18 cellular contexts compared by ENCODE assay signal in the genomic region with DNA sequence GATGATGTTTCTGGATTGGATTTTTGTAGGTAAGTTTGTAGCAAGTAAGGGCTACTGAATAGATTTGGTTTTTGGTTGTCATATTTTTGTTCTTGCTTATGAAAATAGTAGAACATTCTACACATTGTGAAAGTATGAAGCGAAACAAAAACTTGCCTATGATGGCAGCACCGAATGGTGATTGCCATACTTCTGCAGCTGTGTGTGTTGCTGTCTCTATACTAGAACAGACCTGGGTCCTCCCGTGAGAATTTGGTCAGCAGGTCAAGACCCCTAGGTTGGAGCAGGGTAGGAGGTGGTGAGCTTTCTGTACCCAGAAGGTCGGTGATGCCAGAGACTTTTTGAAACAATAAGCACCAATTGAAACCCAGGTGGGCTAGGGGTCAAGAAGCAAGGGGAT.
A peak's percentile ranks its signal among the peaks of the same experiment; 100 is the strongest.
DNase-seq lines count a peak whose midpoint lies in the region; ATAC-seq, FAIRE-seq and TF ChIP-seq lines count a peak whose summit lies in the region.
"Had no signal": no experiment of that assay in that cellular context is flagged by ENCODE, and none has a peak within 500 bp of the region (broad histone marks: within the 10 kb centered on the region; RNA-seq: fewer than 3 reads in every experiment).

No MANE protein-coding gene starts in this region.

- H3K27ac ChIP-seq in OCI-LY7 (ENCODE audit: low read depth, low read length, poor library complexity, severe bottlenecking), result no peak overlapping the region
- H3K27ac ChIP-seq: C4-2B, prostate gland had no signal

- H3K27me3 Mint-ChIP-seq in activated B cell treated with CpG ODN at 0.5 μM for 24 hours, result no peaks in the 10 kb centered on the region
- peaks cover 2% of the 10 kb centered on the region for H3K27me3 Mint-ChIP-seq in activated CD4-positive, alpha-beta T cell treated with anti-CD3 and anti-CD28 coated beads, Interleukin-2, amount 10 ng/mL, durations not matched to agents 7 days and 5 days
- H3K27me3 Mint-ChIP-seq: stimulated activated naive CD8-positive, alpha-beta T cell treated with anti-CD3 and anti-CD28 coated beads, Interleukin-15, Interleukin-2, amounts not matched to agents 100 ng/mL and 50 ng/mL, for 24 hours had no signal

- no peak for DNase-seq in activated B cell treated with CpG ODN at 0.5 μM for 24 hours
- DNase-seq in activated CD4-positive, alpha-beta T cell treated with anti-CD3 and anti-CD28 coated beads, Interleukin-2, amount 10 ng/mL, durations not matched to agents 7 days and 5 days, result no peak
- no peak for DNase-seq in OCI-LY7 (ENCODE audit: low spot score)
- DNase-seq in GM12892 (ENCODE audit: insufficient read length), result no peak
- DNase-seq: activated CD4-positive, alpha-beta T cell treated with anti-CD3 and anti-CD28 coated beads for 48 hours; activated naive CD4-positive, alpha-beta T cell treated with anti-CD3 and anti-CD28 coated beads, Interleukin-2, amount 50 U/mL, for 16 hours; cerebellar nuclear complex; stimulated activated CD4-positive, alpha-beta T cell treated with anti-CD3 and anti-CD28 coated beads, Interleukin-2, amount 100 ng/mL, for 48 hours; SW 1271 had no signal

- no peaks in the 10 kb centered on the region for H3K79me2 ChIP-seq in OCI-LY7 (ENCODE audit: insufficient read depth, low read depth, low read length)

- TF ChIP-seq CTCF in activated B cell treated with CpG ODN at 0.5 μM for 24 hours (IDR thresholded peaks at IDR 0.05) (no peak), OCI-LY7 (conservative IDR thresholded peaks at IDR 0.05; ENCODE audit: low read length) (no peak)

- H3K4me3 Mint-ChIP-seq in activated B cell treated with CpG ODN at 0.5 μM for 24 hours, result peak overlapping the region; percentile 58
- no peak overlapping the region for H3K4me3 Mint-ChIP-seq in activated CD4-positive, alpha-beta T cell treated with anti-CD3 and anti-CD28 coated beads, Interleukin-2, amount 10 ng/mL, durations not matched to agents 7 days and 5 days
- H3K4me3 Mint-ChIP-seq: stimulated activated naive CD8-positive, alpha-beta T cell treated with anti-CD3 and anti-CD28 coated beads, Interleukin-15, Interleukin-2, amounts not matched to agents 100 ng/mL and 50 ng/mL, for 24 hours had no signal

- peaks cover 35% of the 10 kb centered on the region for H3K4me1 Mint-ChIP-seq in activated B cell treated with CpG ODN at 0.5 μM for 24 hours
- H3K4me1 Mint-ChIP-seq in activated CD4-positive, alpha-beta T cell treated with anti-CD3 and anti-CD28 coated beads, Interleukin-2, amount 10 ng/mL, durations not matched to agents 7 days and 5 days, result peaks cover under 1% of the 10 kb centered on the region

- POLR2A ChIA-PET in activated B cell treated with CpG ODN at 0.5 μM for 24 hours (lab: Charles Lee), result interaction anchor here (1.4 kb wide), 1 partner anchor 324 kb away, joined by 3 read pairs; no protein-coding TSS in a partner anchor
- POLR2A ChIA-PET in activated CD4-positive, alpha-beta T cell treated with anti-CD3 and anti-CD28 coated beads, Interleukin-2, amount 10 ng/mL, durations not matched to agents 7 days and 5 days (lab: Charles Lee), result no interaction called here
- POLR2A ChIA-PET in OCI-LY7 (lab: Charles Lee), result no interaction called here

- no peaks in the 10 kb centered on the region for H3K4me1 ChIP-seq in OCI-LY7 (ENCODE audit: insufficient read depth, low read length, poor library complexity, severe bottlenecking)
- H3K4me1 ChIP-seq: prostate gland had no signal

- H3K36me3 ChIP-seq in OCI-LY7 (ENCODE audit: insufficient read depth, low read length), result no peaks in the 10 kb centered on the region
- H3K36me3 ChIP-seq: prostate gland had no signal

- peak; percentile 71 for ATAC-seq in GM18520 (IDR thresholded peaks at IDR 0.05; ENCODE audit: unreplicated experiment)
- ATAC-seq in GM21367 (IDR thresholded peaks at IDR 0.05; ENCODE audit: unreplicated experiment), result peak; percentile 59
- ATAC-seq in HG02981 (IDR thresholded peaks at IDR 0.05; ENCODE audit: unreplicated experiment), result peak; percentile 78
- ATAC-seq in activated B cell treated with CpG ODN at 0.5 μM for 24 hours (ENCODE audit: low read depth), result peak; percentile 84
- ATAC-seq in SK-N-SH treated with all-trans-retinoic acid at 6 μM for 48 hours, result no peak
- ATAC-seq: esophagus mucosa had no signal

- CTCF ChIA-PET in activated B cell treated with CpG ODN at 0.5 μM for 24 hours (lab: Charles Lee), result no interaction called here
- CTCF ChIA-PET in activated CD4-positive, alpha-beta T cell treated with anti-CD3 and anti-CD28 coated beads, Interleukin-2, amount 10 ng/mL, durations not matched to agents 7 days and 5 days (lab: Charles Lee), result no interaction called here
- CTCF ChIA-PET in OCI-LY7 (lab: Charles Lee; ENCODE audit: unreplicated experiment), result no interaction called here

- H3K36me3 Mint-ChIP-seq in activated B cell treated with CpG ODN at 0.5 μM for 24 hours (ENCODE audit: low read depth), result peaks cover 20% of the 10 kb centered on the region
- no peaks in the 10 kb centered on the region for H3K36me3 Mint-ChIP-seq in activated CD4-positive, alpha-beta T cell treated with anti-CD3 and anti-CD28 coated beads, Interleukin-2, amount 10 ng/mL, durations not matched to agents 7 days and 5 days (ENCODE audit: low read depth)

- BruUV-seq in OCI-LY7 (replicated peaks; lab: Mats Ljungman, UMichigan), result no TSS peak

- H3K9me2 ChIP-seq in OCI-LY7 (ENCODE audit: insufficient read depth, low read length), result no peaks in the 10 kb centered on the region

- FAIRE-seq in GM12892 (lab: Jason Lieb, UNC), result no peak
- FAIRE-seq: H1 had no signal

- H3K4me2 ChIP-seq in OCI-LY7 (ENCODE audit: low read length), result no peak overlapping the region

- no peaks in the 10 kb centered on the region for H3K9me3 Mint-ChIP-seq in activated B cell treated with CpG ODN at 0.5 μM for 24 hours
- no peaks in the 10 kb centered on the region for H3K9me3 Mint-ChIP-seq in activated CD4-positive, alpha-beta T cell treated with anti-CD3 and anti-CD28 coated beads, Interleukin-2, amount 10 ng/mL, durations not matched to agents 7 days and 5 days
- H3K9me3 Mint-ChIP-seq: stimulated activated naive CD8-positive, alpha-beta T cell treated with anti-CD3 and anti-CD28 coated beads, Interleukin-15, Interleukin-2, amounts not matched to agents 100 ng/mL and 50 ng/mL, for 24 hours had no signal

- H3K4me3 ChIP-seq in OCI-LY7 (ENCODE audit: low read depth, low read length, poor library complexity, severe bottlenecking), result no peak overlapping the region
- H3K4me3 ChIP-seq: prostate gland had no signal

- no peaks in the 10 kb centered on the region for H3K9me3 ChIP-seq in OCI-LY7 (ENCODE audit: low read length)
- H3K9me3 ChIP-seq: prostate gland had no signal

- TF ChIP-seq POLR2A in GM12892 (IDR thresholded peaks at IDR 0.05; ENCODE audit: low read depth, low read length), result no peak

- H4K20me1 ChIP-seq in OCI-LY7 (ENCODE audit: insufficient read depth, low read length), result no peaks in the 10 kb centered on the region

- no peak overlapping the region for H2AFZ ChIP-seq in OCI-LY7 (ENCODE audit: low read length)

- peak overlapping the region; percentile 75 for H3K27ac Mint-ChIP-seq in activated B cell treated with CpG ODN at 0.5 μM for 24 hours
- H3K27ac Mint-ChIP-seq in activated CD4-positive, alpha-beta T cell treated with anti-CD3 and anti-CD28 coated beads, Interleukin-2, amount 10 ng/mL, durations not matched to agents 7 days and 5 days, result no peak overlapping the region
- H3K27ac Mint-ChIP-seq: stimulated activated naive CD8-positive, alpha-beta T cell treated with anti-CD3 and anti-CD28 coated beads, Interleukin-15, Interleukin-2, amounts not matched to agents 100 ng/mL and 50 ng/mL, for 24 hours had no signal

- intact Hi-C loops in activated B cell treated with CpG ODN at 0.5 μM for 24 hours (cut with micrococcal nuclease) (no loop called here), OCI-LY7 (cut with micrococcal nuclease; ENCODE audit: unreplicated experiment) (no loop called here)

TF ChIP-seq in SK-N-SH treated with all-trans-retinoic acid at 6 μM for 48 hours, 23 proteins besides CTCF, POLR2A, EP300 and RAD21:
- TF ChIP-seq, protein P1, sequence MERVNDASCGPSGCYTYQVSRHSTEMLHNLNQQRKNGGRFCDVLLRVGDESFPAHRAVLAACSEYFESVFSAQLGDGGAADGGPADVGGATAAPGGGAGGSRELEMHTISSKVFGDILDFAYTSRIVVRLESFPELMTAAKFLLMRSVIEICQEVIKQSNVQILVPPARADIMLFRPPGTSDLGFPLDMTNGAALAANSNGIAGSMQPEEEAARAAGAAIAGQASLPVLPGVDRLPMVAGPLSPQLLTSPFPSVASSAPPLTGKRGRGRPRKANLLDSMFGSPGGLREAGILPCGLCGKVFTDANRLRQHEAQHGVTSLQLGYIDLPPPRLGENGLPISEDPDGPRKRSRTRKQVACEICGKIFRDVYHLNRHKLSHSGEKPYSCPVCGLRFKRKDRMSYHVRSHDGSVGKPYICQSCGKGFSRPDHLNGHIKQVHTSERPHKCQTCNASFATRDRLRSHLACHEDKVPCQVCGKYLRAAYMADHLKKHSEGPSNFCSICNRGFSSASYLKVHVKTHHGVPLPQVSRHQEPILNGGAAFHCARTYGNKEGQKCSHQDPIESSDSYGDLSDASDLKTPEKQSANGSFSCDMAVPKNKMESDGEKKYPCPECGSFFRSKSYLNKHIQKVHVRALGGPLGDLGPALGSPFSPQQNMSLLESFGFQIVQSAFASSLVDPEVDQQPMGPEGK (CRISPR knock-in tag; IDR thresholded peaks at IDR 0.05; ENCODE audit: borderline replicate concordance), result no peak
